1 cellular context compared by ENCODE assay signal in the genomic region with DNA sequence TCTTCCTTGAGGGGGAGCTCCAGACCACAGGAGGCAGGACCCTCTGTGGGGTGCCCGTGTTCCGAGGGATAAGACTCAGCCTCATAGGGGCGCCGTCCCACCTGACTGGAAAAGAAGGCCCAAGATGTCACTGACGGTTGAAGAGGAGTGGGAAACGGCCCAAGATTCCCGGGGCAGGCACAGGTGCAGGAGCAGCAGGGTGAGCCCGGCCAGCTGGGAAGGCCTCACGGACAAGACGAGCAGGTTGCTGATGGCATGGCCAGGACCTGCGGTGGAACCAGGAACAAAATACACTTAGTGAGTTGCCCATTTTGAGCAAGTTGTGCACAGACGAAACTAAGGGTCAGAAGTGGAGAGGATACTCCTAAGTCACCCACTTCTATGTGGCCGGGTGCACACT. TPM values are rescaled to one million over a fixed set of nuclear protein-coding genes. Genes with fewer than 3 reads are reported as not detected.
"Had no signal": no experiment of that assay in that cellular context is flagged by ENCODE, and none has a peak within 500 bp of the region (broad histone marks: within the 10 kb centered on the region; RNA-seq: fewer than 3 reads in every experiment).

No MANE protein-coding gene starts in this region.

RNA-seq across cellular contexts. Expression of a gene that starts 18.8 kb away (rescaled TPM):
- total RNA-seq: esophagus mucosa had no signal
